8 cellular contexts compared by ENCODE assay signal in the genomic region with DNA sequence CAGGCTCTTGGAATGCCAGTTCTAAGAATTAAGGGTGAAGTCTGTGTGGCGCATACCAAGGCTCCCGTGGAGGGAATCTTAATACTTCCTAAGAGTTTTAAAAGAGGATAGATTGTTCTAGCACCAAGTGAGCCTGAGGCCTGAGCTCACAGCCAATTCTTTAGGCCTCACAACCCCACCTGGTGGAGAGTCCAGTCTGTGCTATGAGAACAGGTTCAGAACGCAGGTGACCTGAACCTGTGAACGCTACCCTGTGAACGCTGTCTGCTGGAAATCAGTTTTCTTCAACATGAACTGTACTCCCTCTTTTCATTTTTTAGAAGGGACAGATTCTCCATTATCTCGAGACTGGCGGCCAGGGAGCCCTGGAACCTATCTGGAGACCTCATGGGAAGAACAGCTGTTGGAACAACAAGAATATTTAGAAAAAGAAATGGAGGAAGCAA. TPM values are rescaled to one million over a fixed set of nuclear protein-coding genes. Genes with fewer than 3 reads are reported as not detected.
DNase-seq lines count a peak whose midpoint lies in the region; FAIRE-seq and TF ChIP-seq lines count a peak whose summit lies in the region.

No MANE protein-coding gene starts in this region.

- no peak overlapping the region for H4K8ac ChIP-seq in H9 (replicated peaks; ENCODE audit: insufficient read length, low read depth, low read length)

- no peak for DNase-seq in D721Med (ENCODE audit: insufficient read length, low spot score)
- peak; percentile 84 for DNase-seq in H9
- peak; percentile 30 for DNase-seq in NCI-H2196 treated with DMSO at 0.1 percent for 48 hours (lab: John Stamatoyannopoulos, UW; ENCODE audit: unreplicated experiment)
- DNase-seq in activated T-cell treated with anti-CD3 and anti-CD28 coated beads, Interleukin-2, amount 50 U/mL, for 24 hours = peak; percentile 51
- DNase-seq in fibroblast of lung (ENCODE audit: low read depth in 2 of 2) = peak; percentile 35 to 39
- no peak for DNase-seq in neural crest cell (ENCODE audit: low read depth, low spot score)
- peak in 1 of 2 donors; percentile 35 for DNase-seq in tibial artery
- DNase-seq in SKM-1 (lab: John Stamatoyannopoulos, UW; ENCODE audit: unreplicated experiment) = no peak

- no peak for FAIRE-seq in D721Med (lab: Jason Lieb, UNC)

- H3K27me3 ChIP-seq in H9 (ENCODE audit: insufficient read depth, low read length) (no peaks in the 10 kb centered on the region), fibroblast of lung (ENCODE audit: control insufficient read depth, insufficient read depth, low read length) (no peaks in the 10 kb centered on the region), tibial artery (no peaks in the 10 kb centered on the region)

- H3K4me3 Mint-ChIP-seq in H9 (peak overlapping the region; percentile 63 to 72), neural crest cell (no peak overlapping the region)
- no peak overlapping the region for H3K4me3 Mint-ChIP-seq in activated T-cell treated with anti-CD3 and anti-CD28 coated beads, Interleukin-2, amount 50 U/mL, for 24 hours

- no peak overlapping the region for H2BK15ac ChIP-seq in H9 (ENCODE audit: low read depth, low read length)

- H3K4me1 Mint-ChIP-seq in H9 (peaks cover 53 to 62% of the 10 kb centered on the region in 2 experiments), neural crest cell (peaks cover 53% of the 10 kb centered on the region)
- H3K4me1 Mint-ChIP-seq in activated T-cell treated with anti-CD3 and anti-CD28 coated beads, Interleukin-2, amount 50 U/mL, for 24 hours (ENCODE audit: low read depth) = peaks cover 10% of the 10 kb centered on the region

- H3K4me1 ChIP-seq in H9 (ENCODE audit: insufficient read depth, low read length) (peaks cover 8% of the 10 kb centered on the region; the same call in 1 of the 2 replicates), fibroblast of lung (ENCODE audit: control insufficient read depth, extremely low read depth, insufficient read depth, low read length) (no peaks in the 10 kb centered on the region), tibial artery (peaks cover 0 to 30% (median 17%) of the 10 kb centered on the region in 4 donors)

- H3K4me2 ChIP-seq in H9 (ENCODE audit: insufficient read depth, insufficient read length, low read length) = no peak overlapping the region
- H3K4me2 ChIP-seq in fibroblast of lung (ENCODE audit: extremely low read depth, insufficient read depth, low read length) = no peak overlapping the region

- H2AK5ac ChIP-seq in H9 (ENCODE audit: insufficient read length, low read length) = no peak overlapping the region

- H4K91ac ChIP-seq in H9 (ENCODE audit: insufficient read length, low read depth, low read length) = no peak overlapping the region

- no peak overlapping the region for H2BK5ac ChIP-seq in H9 (ENCODE audit: insufficient read length, low read length)

- no peak overlapping the region for H4K5ac ChIP-seq in H9 (ENCODE audit: insufficient read length, low read depth, low read length)

- H3T11ph ChIP-seq in H9 (ENCODE audit: low read length) = no peak overlapping the region

- no peak overlapping the region for H3K4ac ChIP-seq in H9 (ENCODE audit: low read depth, low read length)

- H3K18ac ChIP-seq in H9 (ENCODE audit: insufficient read length, low read depth, low read length) = no peak overlapping the region

- H3K27ac Mint-ChIP-seq in H9 (peak overlapping the region; percentile 98 to 100 (median 100)), neural crest cell (ENCODE audit: unreplicated experiment) (peak overlapping the region; percentile 28)
- H3K27ac Mint-ChIP-seq in activated T-cell treated with anti-CD3 and anti-CD28 coated beads, Interleukin-2, amount 50 U/mL, for 24 hours = no peak overlapping the region

- H3K14ac ChIP-seq in H9 (ENCODE audit: insufficient read depth, low read length) = no peak overlapping the region

- H3K9ac ChIP-seq in H9 (ENCODE audit: extremely low read depth, insufficient read length, low read length) = peak overlapping the region; percentile 30
- H3K9ac ChIP-seq in fibroblast of lung (ENCODE audit: insufficient read depth, low read length) = no peak overlapping the region

- H3K36me3 ChIP-seq in fibroblast of lung (ENCODE audit: control insufficient read depth, insufficient read depth, low read length) (no peaks in the 10 kb centered on the region), tibial artery (peaks cover 60 to 64% (median 63%) of the 10 kb centered on the region in 3 donors)

- no peak overlapping the region for H2BK120ac ChIP-seq in H9 (ENCODE audit: low read depth, low read length, poor library complexity, severe bottlenecking)

- peaks cover 5% of the 10 kb centered on the region for H3K23me2 ChIP-seq in H9 (ENCODE audit: insufficient read length, low read depth, low read length, poor library complexity, severe bottlenecking)

- H3K9me3 Mint-ChIP-seq in H9 (no peaks in the 10 kb centered on the region), neural crest cell (no peaks in the 10 kb centered on the region)
- H3K9me3 Mint-ChIP-seq in activated T-cell treated with anti-CD3 and anti-CD28 coated beads, Interleukin-2, amount 50 U/mL, for 24 hours = no peaks in the 10 kb centered on the region

- H2AFZ ChIP-seq in H9 (ENCODE audit: low read length) = no peak overlapping the region
- no peak overlapping the region for H2AFZ ChIP-seq in fibroblast of lung (ENCODE audit: low read length)

- H3K27me3 Mint-ChIP-seq in H9 (ENCODE audit: low read depth) (peaks cover 4% of the 10 kb centered on the region), neural crest cell (ENCODE audit: low read depth) (no peaks in the 10 kb centered on the region)
- peaks cover 32% of the 10 kb centered on the region for H3K27me3 Mint-ChIP-seq in activated T-cell treated with anti-CD3 and anti-CD28 coated beads, Interleukin-2, amount 50 U/mL, for 24 hours

- H3K4me3 ChIP-seq in fibroblast of lung (replicated peaks in 1 of 4; ENCODE audit: control extremely low read depth in 1 of 4, insufficient read depth in 1 of 4, low read depth in 3 of 4, low read length in 4 of 4) = no peak overlapping the region
- H3K4me3 ChIP-seq in tibial artery = no peak overlapping the region

- WGBS in H9 (ENCODE audit: extremely low coverage, insufficient read length, low lambda C conversion rate) = no CpG with 5 or more reads among the region's 7 CpGs

- H3K79me2 ChIP-seq in H9 (ENCODE audit: insufficient read depth, low read length) = no peaks in the 10 kb centered on the region
- H3K79me2 ChIP-seq in fibroblast of lung (ENCODE audit: control insufficient read depth, insufficient read depth, low read length) = no peaks in the 10 kb centered on the region

- intact Hi-C loops in tibial artery (cut with DNase I; ENCODE audit: low total_unique reads) = loop anchor here (5.0 kb wide), 1 partner anchor 105 kb away; the partner anchor contains the start of genes CFAP68 and FDXACB1

- peaks cover 7 to 23% (median 20%) of the 10 kb centered on the region in 3 experiments; a peak in 5 of 7 replicates for H3K36me3 Mint-ChIP-seq in H9 (ENCODE audit: insufficient read depth in 1 of 3, low read depth in 3 of 3)
- H3K36me3 Mint-ChIP-seq in activated T-cell treated with anti-CD3 and anti-CD28 coated beads, Interleukin-2, amount 50 U/mL, for 24 hours (ENCODE audit: low read depth) = peaks cover 4% of the 10 kb centered on the region
- H3K36me3 Mint-ChIP-seq in neural crest cell (ENCODE audit: low read depth) = peaks cover 9% of the 10 kb centered on the region

- H4K20me1 ChIP-seq in H9 (ENCODE audit: control insufficient read depth, insufficient read depth, insufficient read length) (no peaks in the 10 kb centered on the region), fibroblast of lung (ENCODE audit: control insufficient read depth, extremely low read depth, insufficient read depth, low read length) (no peaks in the 10 kb centered on the region)

- TF ChIP-seq CTCF in D721Med (IDR thresholded peaks at IDR 0.05; ENCODE audit: insufficient read depth, missing control alignments) (peak; percentile 80), H9 (conservative IDR thresholded peaks at IDR 0.05) (peak; percentile 88), fibroblast of lung (conservative IDR thresholded peaks at IDR 0.05 in 1 of 2, IDR thresholded peaks at IDR 0.05 in 1 of 2; ENCODE audit: low read depth in 1 of 2, low read length in 2 of 2) (peak; percentile 39 to 54), neural crest cell (conservative IDR thresholded peaks at IDR 0.05) (peak; percentile 78), tibial artery (IDR thresholded peaks at IDR 0.05) (peak; percentile 46 to 49)

- H3K23ac ChIP-seq in H9 (ENCODE audit: insufficient read length, low read depth, low read length) = no peak overlapping the region

- H2BK12ac ChIP-seq in H9 (ENCODE audit: insufficient read length, low read depth, low read length) = peak overlapping the region; percentile 77

- H3K27ac ChIP-seq in H9 (ENCODE audit: insufficient read length, low read depth, low read length) (peak overlapping the region; percentile 89), fibroblast of lung (ENCODE audit: insufficient read depth, low read length) (no peak overlapping the region), tibial artery (peak overlapping the region in 1 of 2 donors; percentile 17)

- no peak overlapping the region for H3K56ac ChIP-seq in H9 (ENCODE audit: insufficient read length, low read depth, low read length)

- H2BK20ac ChIP-seq in H9 (ENCODE audit: low read depth, low read length, poor library complexity, severe bottlenecking) = no peak overlapping the region

- H3K79me1 ChIP-seq in H9 (ENCODE audit: insufficient read depth, low read depth, low read length, poor library complexity, severe bottlenecking) = no peaks in the 10 kb centered on the region

- H3K9me3 ChIP-seq in H9 (ENCODE audit: control insufficient read depth, low read depth, low read length) (no peaks in the 10 kb centered on the region), fibroblast of lung (ENCODE audit: control insufficient read depth, insufficient read depth, low read depth, low read length) (no peaks in the 10 kb centered on the region), tibial artery (no peaks in the 10 kb centered on the region)

RNA-seq across cellular contexts. Expression of gene DLAT, which starts 43.2 kb away (rescaled TPM):
- total RNA-seq in H9 (2021) = 57.3 and 58.4 TPM in 2 replicates
- 26.2 and 33.9 TPM in 2 replicates for total RNA-seq in fibroblast of lung
- 37.8 and 48.8 TPM in 2 replicates for polyA plus RNA-seq in fibroblast of lung
- 24.8 and 30.7 TPM in 2 replicates for polyA plus RNA-seq in fibroblast of lung (2012)
- polyA minus RNA-seq in fibroblast of lung (ENCODE audit: low replicate concordance) = 6.4 and 9.6 TPM in 2 replicates
- total RNA-seq in neural crest cell = 52.4 and 52.9 TPM in 2 replicates

RNA-seq across cellular contexts. Expression of gene DIXDC1, which starts 44.9 kb away (rescaled TPM):
- total RNA-seq in H9 (2021) (10.1 and 10.8 TPM in 2 replicates), fibroblast of lung (18.2 and 19.8 TPM in 2 replicates), neural crest cell (24.4 and 24.6 TPM in 2 replicates)
- 8.4 and 14.3 TPM in 2 replicates for polyA plus RNA-seq in fibroblast of lung
- 5.4 and 9.8 TPM in 2 replicates for polyA plus RNA-seq in fibroblast of lung (2012)
- 1.4 and 2.4 TPM in 2 replicates for polyA minus RNA-seq in fibroblast of lung (ENCODE audit: low replicate concordance)

Comparison
In these comparisons a context has a peak if more than half of its experiments do, and no peak if none do; other contexts are left out.
1. DNase-seq: peak in H9 (single experiment), NCI-H2196 treated with DMSO at 0.1 percent for 48 hours (single experiment), activated T-cell treated with anti-CD3 and anti-CD28 coated beads, Interleukin-2, amount 50 U/mL, for 24 hours (single experiment) and fibroblast of lung (2 of 2); none in D721Med (single experiment), neural crest cell (single experiment) and SKM-1 (single experiment).
2. H3K4me3 Mint-ChIP-seq: peak in H9 (2 of 2); none in activated T-cell treated with anti-CD3 and anti-CD28 coated beads, Interleukin-2, amount 50 U/mL, for 24 hours (single experiment) and neural crest cell (single experiment).
3. Peak in every context shown above with its lines, with median percentiles within 50 percentile points of each other: CTCF ChIP-seq.